In the genomic region with DNA sequence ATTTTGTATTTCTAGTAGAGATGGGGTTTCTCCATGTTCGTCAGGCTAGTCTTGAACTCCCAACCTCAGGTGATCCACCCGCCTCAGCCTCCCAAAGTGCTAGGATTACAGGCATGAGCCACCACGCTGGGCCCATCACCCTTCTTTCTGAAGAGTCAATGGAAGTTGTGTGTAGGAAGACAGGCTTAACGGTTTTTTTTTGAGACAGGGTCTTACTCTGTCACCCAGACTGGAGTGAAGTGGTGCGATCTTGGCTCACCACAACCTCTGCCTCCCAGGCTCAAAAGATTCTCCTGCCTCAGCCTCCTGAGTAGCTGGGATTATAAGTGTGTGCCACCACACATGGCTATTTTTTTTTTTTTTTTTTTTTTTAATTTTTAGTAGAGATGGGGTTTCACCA, we compare ENCODE assay signal across 8 cellular contexts. TPM values are rescaled to one million over a fixed set of nuclear protein-coding genes. Genes with fewer than 3 reads are reported as not detected.
DNase-seq lines count a peak whose midpoint lies in the region; ATAC-seq and TF ChIP-seq lines count a peak whose summit lies in the region.
"Not testable (repeated sequence)": the region's sequence is repeated elsewhere in the genome, so short reads cannot be mapped to it uniquely, and the experiment has no call there.

No MANE protein-coding gene starts in this region.

- H3K27ac Mint-ChIP-seq in CD4-positive, alpha-beta memory T cell = peak overlapping the region; percentile 90 to 99 (median 97)
- peak overlapping the region; percentile 87 for H3K27ac Mint-ChIP-seq in activated CD4-positive, alpha-beta memory T cell treated with anti-CD3 and anti-CD28 coated beads for 36 hours
- peak overlapping the region; percentile 98 for H3K27ac Mint-ChIP-seq in memory B cell

- H3K9me3 Mint-ChIP-seq in CD4-positive, alpha-beta memory T cell; activated CD4-positive, alpha-beta memory T cell treated with anti-CD3 and anti-CD28 coated beads for 36 hours; memory B cell: not testable (repeated sequence)

- H3K79me2 ChIP-seq in fibroblast of lung (ENCODE audit: control insufficient read depth, insufficient read depth, low read length) = peaks cover 73% of the 10 kb centered on the region

- H3K27ac ChIP-seq in CD4-positive, alpha-beta memory T cell (ENCODE audit: low read depth, low read length) = not testable (repeated sequence)
- H3K27ac ChIP-seq in brain microvascular endothelial cell = peak overlapping the region; percentile 80
- peak overlapping the region; percentile 99 for H3K27ac ChIP-seq in fibroblast of lung (ENCODE audit: insufficient read depth, low read length)
- peak overlapping the region; percentile 99 for H3K27ac ChIP-seq in psoas muscle
- H3K27ac ChIP-seq in transverse colon = peak overlapping the region; percentile 96 to 100 (median 98)

- 26 to 43% (median 35%) methylated on average over 5 of the region's 5 CpGs for WGBS in psoas muscle, 3 donors
- WGBS in transverse colon (ENCODE audit: low coverage in 1 of 2), 2 donors = 50% methylated on average over 5 of the region's 5 CpGs; no CpG with 5 or more reads in 1 of the 2 donors

- peak in 1 of 5 donors; percentile 44 for DNase-seq in CD4-positive, alpha-beta memory T cell
- not testable (repeated sequence) for DNase-seq in MG63; activated CD4-positive, alpha-beta memory T cell treated with anti-CD3 and anti-CD28 coated beads for 36 hours; brain microvascular endothelial cell; fibroblast of lung (ENCODE audit: low read depth in 2 of 2); memory B cell (ENCODE audit: low spot score in 2 of 2); psoas muscle; transverse colon

- H3K36me3 Mint-ChIP-seq in CD4-positive, alpha-beta memory T cell = peaks cover 0 to 16% of the 10 kb centered on the region in 2 donors
- peaks cover 15% of the 10 kb centered on the region for H3K36me3 Mint-ChIP-seq in activated CD4-positive, alpha-beta memory T cell treated with anti-CD3 and anti-CD28 coated beads for 36 hours
- H3K36me3 Mint-ChIP-seq in memory B cell = not testable (repeated sequence)

- not testable (repeated sequence) for H4K20me1 ChIP-seq in fibroblast of lung (ENCODE audit: control insufficient read depth, extremely low read depth, insufficient read depth, low read length)

- intact Hi-C loops in CD4-positive, alpha-beta memory T cell (cut with micrococcal nuclease); activated CD4-positive, alpha-beta memory T cell treated with anti-CD3 and anti-CD28 coated beads for 36 hours (cut with micrococcal nuclease); psoas muscle (cut with DNase I); transverse colon (cut with DNase I; ENCODE audit: low total_unique reads): not testable (repeated sequence)

- not testable (repeated sequence) for TF ChIP-seq POLR2A in transverse colon (IDR thresholded peaks at IDR 0.05)

- H2AFZ ChIP-seq in fibroblast of lung (ENCODE audit: low read length) = not testable (repeated sequence)

- H3K27me3 ChIP-seq in CD4-positive, alpha-beta memory T cell (ENCODE audit: insufficient read depth, low read length); MG63; brain microvascular endothelial cell (replicated peaks); fibroblast of lung (ENCODE audit: control insufficient read depth, insufficient read depth, low read length); psoas muscle (ENCODE audit: insufficient read depth in 3 of 3, low read length in 2 of 3); transverse colon: not testable (repeated sequence)

- not testable (repeated sequence) for ATAC-seq in memory B cell (ENCODE audit: low read depth); psoas muscle

- POLR2A ChIA-PET in CD4-positive, alpha-beta memory T cell (lab: Charles Lee; ENCODE audit: partially characterized antibody) = interaction anchor here (0.7 to 21.9 kb wide), 3 partner anchors 11 to 120 kb away, joined by 4 to 527 read pairs (median 110); no protein-coding TSS in a partner anchor
- POLR2A ChIA-PET in activated CD4-positive, alpha-beta memory T cell treated with anti-CD3 and anti-CD28 coated beads for 36 hours (lab: Charles Lee) = interaction anchor here (0.6 to 5.3 kb wide), 3 partner anchors 9 to 85 kb away, joined by 3 to 95 read pairs (median 57); no protein-coding TSS in a partner anchor

- not testable (repeated sequence) for H3K9me3 ChIP-seq in CD4-positive, alpha-beta memory T cell (ENCODE audit: control insufficient read depth in 1 of 2, low read length in 2 of 2); MG63; fibroblast of lung (ENCODE audit: control insufficient read depth, insufficient read depth, low read depth, low read length); psoas muscle; transverse colon

- peak overlapping the region; percentile 94 to 98 (median 96) for H3K4me3 Mint-ChIP-seq in CD4-positive, alpha-beta memory T cell
- H3K4me3 Mint-ChIP-seq in activated CD4-positive, alpha-beta memory T cell treated with anti-CD3 and anti-CD28 coated beads for 36 hours = peak overlapping the region; percentile 93
- peak overlapping the region; percentile 83 for H3K4me3 Mint-ChIP-seq in memory B cell

- H3K4me3 ChIP-seq in CD4-positive, alpha-beta memory T cell (ENCODE audit: low read length in 2 of 2) = peak overlapping the region in 1 of 2 donors; percentile 81
- H3K4me3 ChIP-seq in MG63 = peak overlapping the region; percentile 96
- peak overlapping the region; percentile 100 for H3K4me3 ChIP-seq in brain microvascular endothelial cell (ENCODE audit: low read depth, low read length)
- peak overlapping the region; percentile 91 to 100 (median 96) for H3K4me3 ChIP-seq in fibroblast of lung (replicated peaks in 1 of 4; ENCODE audit: control extremely low read depth in 1 of 4, insufficient read depth in 1 of 4, low read depth in 3 of 4, low read length in 4 of 4)
- peak overlapping the region; percentile 99 for H3K4me3 ChIP-seq in psoas muscle
- H3K4me3 ChIP-seq in transverse colon = peak overlapping the region; percentile 76 to 99 (median 84)

- not testable (repeated sequence) for TF ChIP-seq CTCF in brain microvascular endothelial cell (IDR thresholded peaks at IDR 0.05; ENCODE audit: low read depth, low read length, missing control alignments); fibroblast of lung (conservative IDR thresholded peaks at IDR 0.05 in 1 of 2, IDR thresholded peaks at IDR 0.05 in 1 of 2; ENCODE audit: low read depth in 1 of 2, low read length in 2 of 2); psoas muscle (IDR thresholded peaks at IDR 0.05); transverse colon (IDR thresholded peaks at IDR 0.05)

- not testable (repeated sequence) for TF ChIP-seq EP300 in transverse colon (IDR thresholded peaks at IDR 0.05; ENCODE audit: low read depth)

- peak overlapping the region; percentile 64 for H3K9ac ChIP-seq in fibroblast of lung (ENCODE audit: insufficient read depth, low read length)

- H3K27me3 Mint-ChIP-seq in CD4-positive, alpha-beta memory T cell; activated CD4-positive, alpha-beta memory T cell treated with anti-CD3 and anti-CD28 coated beads for 36 hours: not testable (repeated sequence)
- peaks cover 13% of the 10 kb centered on the region for H3K27me3 Mint-ChIP-seq in memory B cell

- in situ Hi-C loops in brain microvascular endothelial cell (cut with HindIII; ENCODE audit: low pct_ligation_motif_present, low sequenced_read_pairs); transverse colon (cut with MboI; ENCODE audit: low pct_ligation_motif_present in 1 of 4, low pct_unique_long_range_greater_than_20kb in 1 of 4, low sequenced_read_pairs in 3 of 4): not testable (repeated sequence)

- peak overlapping the region; percentile 66 for H3K4me2 ChIP-seq in fibroblast of lung (ENCODE audit: extremely low read depth, insufficient read depth, low read length)

- H3K4me1 Mint-ChIP-seq in CD4-positive, alpha-beta memory T cell = peaks cover 20 to 69% (median 39%) of the 10 kb centered on the region in 4 donors
- H3K4me1 Mint-ChIP-seq in activated CD4-positive, alpha-beta memory T cell treated with anti-CD3 and anti-CD28 coated beads for 36 hours (ENCODE audit: low read depth) = peaks cover 40% of the 10 kb centered on the region
- peaks cover 25% of the 10 kb centered on the region for H3K4me1 Mint-ChIP-seq in memory B cell

- H3K36me3 ChIP-seq in CD4-positive, alpha-beta memory T cell (ENCODE audit: insufficient read depth, low read length); fibroblast of lung (ENCODE audit: control insufficient read depth, insufficient read depth, low read length); psoas muscle (ENCODE audit: insufficient read depth in 1 of 2, low read depth in 1 of 2); transverse colon: not testable (repeated sequence)
- H3K36me3 ChIP-seq in MG63 (peaks cover 64% of the 10 kb centered on the region), brain microvascular endothelial cell (replicated peaks) (peaks cover 16% of the 10 kb centered on the region)

- CTCF ChIA-PET in CD4-positive, alpha-beta memory T cell (lab: Charles Lee; ENCODE audit: partially characterized antibody) = interaction anchor here (3.0 to 13.8 kb wide), 3 partner anchors 10 to 20 kb away, joined by 11 to 157 read pairs (median 24); no protein-coding TSS in a partner anchor
- CTCF ChIA-PET in activated CD4-positive, alpha-beta memory T cell treated with anti-CD3 and anti-CD28 coated beads for 36 hours (lab: Charles Lee) = interaction anchor here (4.2 to 26.8 kb wide), 2 partner anchors 11 to 19 kb away, joined by 57 to 1097 read pairs; no protein-coding TSS in a partner anchor

- H3K4me1 ChIP-seq in CD4-positive, alpha-beta memory T cell (ENCODE audit: insufficient read depth, low read length) = peaks cover 59% of the 10 kb centered on the region
- H3K4me1 ChIP-seq in fibroblast of lung (ENCODE audit: control insufficient read depth, extremely low read depth, insufficient read depth, low read length) (peaks cover 32% of the 10 kb centered on the region), psoas muscle (peaks cover 69% of the 10 kb centered on the region), transverse colon (peaks cover 27 to 76% (median 67%) of the 10 kb centered on the region in 4 donors)

RNA-seq across cellular contexts. Expression of a gene that starts 2.2 kb away (rescaled TPM):
- 10 to 100 TPM; 29.7 to 33.8 TPM for total RNA-seq in CD4-positive, alpha-beta memory T cell
- polyA plus RNA-seq in CD4-positive, alpha-beta memory T cell = 10 to 100 TPM; 19.1 to 47.1 TPM
- 1,337 and 1,568 TPM in 2 replicates for total RNA-seq in MG63 (2014; rRNA removed; shearing (Covaris generic); ENCODE audit: low replicate concordance)
- 100 to 1,000 TPM; 210 to 211 TPM for total RNA-seq in activated CD4-positive, alpha-beta memory T cell treated with anti-CD3 and anti-CD28 coated beads for 36 hours
- total RNA-seq in fibroblast of lung = 780 and 1,150 TPM in 2 replicates
- polyA plus RNA-seq in fibroblast of lung = 613 and 813 TPM in 2 replicates
- 891 and 1,369 TPM in 2 replicates for polyA plus RNA-seq in fibroblast of lung (2012)
- 720 and 826 TPM in 2 replicates for polyA minus RNA-seq in fibroblast of lung (ENCODE audit: low replicate concordance)
- total RNA-seq in psoas muscle = 100 to 1,000 TPM; 161 to 392 (median 291) TPM
- 100 to 1,000 TPM; 114 to 237 (median 138) TPM for polyA plus RNA-seq in psoas muscle
- total RNA-seq in transverse colon = 100 to 1,000 TPM; 300 to 999 (median 324) TPM

RNA-seq across cellular contexts. Expression of a gene that starts 34.5 kb away (rescaled TPM):
- total RNA-seq in CD4-positive, alpha-beta memory T cell = not detected
- polyA plus RNA-seq in CD4-positive, alpha-beta memory T cell = not detected
- total RNA-seq in MG63 (2014; rRNA removed; shearing (Covaris generic); ENCODE audit: low replicate concordance) = 2.3 and 2.7 TPM in 2 replicates
- total RNA-seq in activated CD4-positive, alpha-beta memory T cell treated with anti-CD3 and anti-CD28 coated beads for 36 hours = under 1 TPM; 0.43 to 0.51 TPM
- total RNA-seq in fibroblast of lung (1.5 and 1.7 TPM in 2 replicates), psoas muscle (under 1 TPM; 0.06 to 0.28 (median 0.11) TPM), transverse colon (under 1 TPM in 3 of 4 donors, not detected in 1; 0.14 to 0.60 (median 0.48) TPM)
- polyA plus RNA-seq in fibroblast of lung (0.96 and 2.1 TPM in 2 replicates), psoas muscle (under 1 TPM; 0.07 to 0.42 (median 0.22) TPM)
- 0.94 and 2.9 TPM in 2 replicates for polyA plus RNA-seq in fibroblast of lung (2012)
- polyA minus RNA-seq in fibroblast of lung (ENCODE audit: low replicate concordance) = 2.4 and 3.9 TPM in 2 replicates

RNA-seq across cellular contexts. Expression of a gene that starts 36.7 kb away (rescaled TPM):
- total RNA-seq in CD4-positive, alpha-beta memory T cell = 1 to 10 TPM; 1.2 TPM
- polyA plus RNA-seq in CD4-positive, alpha-beta memory T cell = 1 to 10 TPM in 1 of 2 donors, under 1 TPM in 1; 0.88 to 1.3 TPM
- total RNA-seq in MG63 (2014; rRNA removed; shearing (Covaris generic); ENCODE audit: low replicate concordance) = 0.49 TPM in 1 of 2 replicates, not detected in the other
- 10 to 100 TPM; 68.2 to 75.1 TPM for total RNA-seq in activated CD4-positive, alpha-beta memory T cell treated with anti-CD3 and anti-CD28 coated beads for 36 hours
- 0.77 and 0.99 TPM in 2 replicates for total RNA-seq in fibroblast of lung
- 0.24 and 0.27 TPM in 2 replicates for polyA plus RNA-seq in fibroblast of lung
- 0.28 and 0.44 TPM in 2 replicates for polyA plus RNA-seq in fibroblast of lung (2012)
- polyA minus RNA-seq in fibroblast of lung (ENCODE audit: low replicate concordance) = 0.27 and 1.8 TPM in 2 replicates
- 1 to 10 TPM; 1.2 to 3.4 (median 2.4) TPM for total RNA-seq in psoas muscle
- 1 to 10 TPM in 1 of 3 donors, under 1 TPM in 2; 0.77 to 1.8 (median 0.82) TPM for polyA plus RNA-seq in psoas muscle
- 1 to 10 TPM in 3 of 4 donors, not detected in 1; 2.6 to 6.0 (median 4.8) TPM for total RNA-seq in transverse colon

RNA-seq across cellular contexts. Expression of a gene that starts 55.8 kb away (rescaled TPM):
- total RNA-seq in CD4-positive, alpha-beta memory T cell = 1 to 10 TPM in 1 of 2 experiments, under 1 TPM in 1; 0.53 to 1.5 TPM
- polyA plus RNA-seq in CD4-positive, alpha-beta memory T cell = 1 to 10 TPM; 5.9 to 6.6 TPM
- total RNA-seq in MG63 (2014; rRNA removed; shearing (Covaris generic); ENCODE audit: low replicate concordance) = not detected in 2 replicates
- total RNA-seq in activated CD4-positive, alpha-beta memory T cell treated with anti-CD3 and anti-CD28 coated beads for 36 hours = under 1 TPM; 0.52 to 0.56 TPM
- total RNA-seq in fibroblast of lung = not detected in 2 replicates
- not detected in 2 replicates for polyA plus RNA-seq in fibroblast of lung
- not detected in 2 replicates for polyA plus RNA-seq in fibroblast of lung (2012)
- 1.2 TPM in 1 of 2 replicates, not detected in the other for polyA minus RNA-seq in fibroblast of lung (ENCODE audit: low replicate concordance)
- total RNA-seq in psoas muscle = not detected
- under 1 TPM; 0.07 to 0.34 (median 0.13) TPM for polyA plus RNA-seq in psoas muscle
- total RNA-seq in transverse colon = 100 to 1,000 TPM; 140 to 213 (median 174) TPM

Comparison
In these comparisons a context has a peak if more than half of its experiments do, and no peak if none do; other contexts are left out.
1. RNA of a gene that starts 2.2 kb away (total RNA-seq): 1,337 to 1,568 TPM in MG63, 780 to 1,150 TPM in fibroblast of lung, 300 to 999 TPM in transverse colon, 161 to 392 TPM in psoas muscle and 210 to 211 TPM in activated CD4-positive, alpha-beta memory T cell treated with anti-CD3 and anti-CD28 coated beads for 36 hours; 29.7 to 33.8 TPM in CD4-positive, alpha-beta memory T cell; every median in the first group is over 4 times any median in the second.
2. RNA of a gene that starts 36.7 kb away (total RNA-seq): 68.2 to 75.1 TPM in activated CD4-positive, alpha-beta memory T cell treated with anti-CD3 and anti-CD28 coated beads for 36 hours; 2.6 to 6.0 TPM in transverse colon, 1.2 to 3.4 TPM in psoas muscle, 1.2 TPM in CD4-positive, alpha-beta memory T cell, 0.77 to 0.99 TPM in fibroblast of lung and 0.49 TPM in MG63; every median in the first group is over 4 times any median in the second.
3. Peak in every context shown above with its lines, with median percentiles within 50 percentile points of each other: H3K27ac Mint-ChIP-seq and H3K4me3 Mint-ChIP-seq.